In the genomic region with DNA sequence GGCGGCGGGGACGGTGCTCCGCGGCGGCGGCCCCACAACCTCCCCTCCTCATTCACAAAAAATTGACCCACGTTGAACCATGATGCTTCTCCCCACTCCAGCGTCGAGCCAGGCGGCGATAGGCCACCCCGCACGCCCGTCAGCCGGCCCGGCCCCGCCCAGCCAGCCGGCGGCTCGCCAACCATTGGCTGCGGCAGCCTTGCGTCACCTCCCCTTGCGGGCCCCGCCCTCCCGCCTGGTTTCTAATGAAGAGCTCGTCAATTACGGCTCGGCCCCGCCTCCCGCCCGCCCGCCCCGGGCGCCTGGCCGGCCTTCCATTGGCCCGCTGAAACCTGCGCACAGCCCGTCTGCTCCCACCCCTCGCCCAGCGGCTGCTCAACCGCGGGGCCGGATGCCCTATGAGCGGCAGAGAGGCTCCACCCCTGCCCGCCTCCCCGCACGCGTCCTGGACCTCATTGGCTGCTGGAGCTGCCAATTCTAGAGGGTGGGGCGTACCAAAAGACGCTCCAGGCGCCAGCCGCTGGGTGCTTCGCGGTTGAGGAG, we compare ENCODE assay signal across 8 cellular contexts. TPM values are rescaled to one million over a fixed set of nuclear protein-coding genes. Genes with fewer than 3 reads are reported as not detected.
A peak's percentile ranks its signal among the peaks of the same experiment; 100 is the strongest.
DNase-seq lines count a peak whose midpoint lies in the region; ATAC-seq and TF ChIP-seq lines count a peak whose summit lies in the region.

A gene (minus strand): TSS at position 114 of the 543 bp plus-strand sequence. CDS start 48,321 bp downstream, outside the sequence.

- peak; percentile 98 for DNase-seq in ACHN
- peak; percentile 99 for DNase-seq in NCI-H345 (lab: John Stamatoyannopoulos, UW)
- DNase-seq in activated B cell treated with CpG ODN at 0.5 μM for 24 hours, result peak; percentile 98
- peak; percentile 99 to 100 for DNase-seq in cardiac fibroblast (ENCODE audit: low read depth in 2 of 2)
- peak; percentile 98 for DNase-seq in iPS-NIHi11 (ENCODE audit: low spot score)

- intact Hi-C loops in activated B cell treated with CpG ODN at 0.5 μM for 24 hours (cut with micrococcal nuclease), result loop anchor here (1.0 to 10.0 kb wide), 9 partner anchors 20 to 1914 kb away; a partner anchor contains a TSS

- peak within 1 kb of the TSS; percentile 92 for H3K4me3 Mint-ChIP-seq in activated B cell treated with CpG ODN at 0.5 μM for 24 hours

- H3K27ac Mint-ChIP-seq in activated B cell treated with CpG ODN at 0.5 μM for 24 hours, result peak within 1 kb of the TSS; percentile 98

- no peaks in the 10 kb centered on the region for H3K36me3 Mint-ChIP-seq in activated B cell treated with CpG ODN at 0.5 μM for 24 hours (ENCODE audit: low read depth)

- CTCF ChIA-PET in activated B cell treated with CpG ODN at 0.5 μM for 24 hours (lab: Charles Lee), result interaction anchor here (0.8 to 1.0 kb wide), 3 partner anchors 20 to 130 kb away, joined by 3 to 4 read pairs (median 4); no protein-coding TSS in a partner anchor

- in situ Hi-C loops in ACHN (cut with HindIII; ENCODE audit: low pct_ligation_motif_present, low pct_unique_long_range_greater_than_20kb, low sequenced_read_pairs), result no loop called here

- no peak for TF ChIP-seq CTCF in activated B cell treated with CpG ODN at 0.5 μM for 24 hours (IDR thresholded peaks at IDR 0.05)
- no peak for TF ChIP-seq CTCF in cardiac fibroblast (IDR thresholded peaks at IDR 0.05; ENCODE audit: low read depth, low read length)

- peak within 1 kb of the TSS; percentile 97 to 100 (median 100) for H3K27ac ChIP-seq in skin epidermis

- ATAC-seq in GM18909 (IDR thresholded peaks at IDR 0.05; ENCODE audit: poor library complexity, unreplicated experiment) (peak; percentile 92), HG03280 (IDR thresholded peaks at IDR 0.05; ENCODE audit: unreplicated experiment) (peak; percentile 89), activated B cell treated with CpG ODN at 0.5 μM for 24 hours (ENCODE audit: low read depth) (peak; percentile 87)

- POLR2A ChIA-PET in activated B cell treated with CpG ODN at 0.5 μM for 24 hours (lab: Charles Lee), result interaction anchor here (0.7 to 2.7 kb wide), 27 partner anchors 10 to 1185 kb away, joined by 3 to 108 read pairs (median 5); a partner anchor contains a TSS

- peak within 1 kb of the TSS; percentile 79 to 90 for H3K4me3 ChIP-seq in cardiac fibroblast (replicated peaks in 1 of 2; ENCODE audit: low read depth in 2 of 2, low read length in 2 of 2)
- peak within 1 kb of the TSS; percentile 64 to 88 (median 74) for H3K4me3 ChIP-seq in skin epidermis

- H3K27me3 Mint-ChIP-seq in activated B cell treated with CpG ODN at 0.5 μM for 24 hours, result no peaks in the 10 kb centered on the region

- no peaks in the 10 kb centered on the region for H3K9me3 Mint-ChIP-seq in activated B cell treated with CpG ODN at 0.5 μM for 24 hours

- H3K4me1 Mint-ChIP-seq in activated B cell treated with CpG ODN at 0.5 μM for 24 hours, result peaks cover 31% of the 10 kb centered on the region

RNA-seq across cellular contexts. Expression of the gene that starts here (rescaled TPM):
- total RNA-seq in activated B cell treated with CpG ODN at 0.5 μM for 24 hours, result 30.9 and 31.9 TPM in 2 replicates

Comparison
In these comparisons a context has a peak if more than half of its experiments do, and no peak if none do; other contexts are left out.
1. Peak in every context shown above with its lines: DNase-seq, ATAC-seq, H3K4me3 ChIP-seq and H3K27ac ChIP-seq.